ENCODE assay signal across 32 cellular contexts in the genomic region with DNA sequence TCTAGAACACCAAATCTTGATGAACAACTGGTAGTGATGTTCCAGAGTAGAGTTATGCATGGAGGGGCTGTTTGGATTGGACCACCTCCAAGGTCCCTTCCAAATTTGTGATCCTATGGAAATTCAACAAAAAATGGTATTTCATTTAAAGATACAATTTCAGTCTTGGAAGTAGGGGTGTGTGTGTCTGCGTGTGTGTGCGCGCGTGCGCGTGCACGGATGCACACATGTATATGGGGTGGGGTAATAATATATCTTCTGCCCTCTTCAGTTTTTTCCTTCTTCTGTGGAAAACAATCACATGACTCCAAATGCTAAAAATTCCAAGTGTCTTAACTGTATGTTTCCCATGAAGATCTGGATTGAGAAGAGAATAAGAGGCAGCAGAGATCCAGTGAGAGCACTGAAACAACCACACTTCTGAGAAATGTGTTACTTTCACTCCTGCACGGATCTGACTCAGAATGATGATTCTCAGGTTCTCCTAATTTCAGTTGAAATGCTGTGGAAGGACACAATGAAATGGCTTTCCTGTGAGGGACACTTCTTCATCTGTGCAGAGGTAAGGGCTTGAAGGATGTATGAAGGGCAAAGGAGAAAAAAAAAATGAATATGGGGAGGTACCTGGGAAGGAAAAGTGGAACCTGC. TPM values are rescaled to one million over a fixed set of nuclear protein-coding genes. Genes with fewer than 3 reads are reported as not detected.
DNase-seq lines count a peak whose midpoint lies in the region; ATAC-seq, FAIRE-seq and TF ChIP-seq lines count a peak whose summit lies in the region.
"Had no signal": no experiment of that assay in that cellular context is flagged by ENCODE, and none has a peak within 500 bp of the region (broad histone marks: within the 10 kb centered on the region; RNA-seq: fewer than 3 reads in every experiment).

No MANE protein-coding gene starts in this region.

- peak overlapping the region; percentile 4 for H3K27ac Mint-ChIP-seq in activated CD8-positive, alpha-beta T cell treated with anti-CD3 and anti-CD28 coated beads for 36 hours
- no peak overlapping the region for H3K27ac Mint-ChIP-seq in activated CD8-positive, alpha-beta T cell treated with anti-CD3 and anti-CD28 coated beads, Interleukin-2, amount 10 ng/mL, durations not matched to agents 7 days and 5 days
- no peak overlapping the region for H3K27ac Mint-ChIP-seq in activated naive CD8-positive, alpha-beta T cell treated with anti-CD3 and anti-CD28 coated beads, Interleukin-2, amount 50 U/mL, for 24 hours
- H3K27ac Mint-ChIP-seq: naive B cell had no signal

- H3K4me3 Mint-ChIP-seq in activated CD8-positive, alpha-beta T cell treated with anti-CD3 and anti-CD28 coated beads for 36 hours = no peak overlapping the region
- H3K4me3 Mint-ChIP-seq in activated CD8-positive, alpha-beta T cell treated with anti-CD3 and anti-CD28 coated beads, Interleukin-2, amount 10 ng/mL, durations not matched to agents 7 days and 5 days = no peak overlapping the region
- peak overlapping the region; percentile 9 for H3K4me3 Mint-ChIP-seq in activated naive CD8-positive, alpha-beta T cell treated with anti-CD3 and anti-CD28 coated beads, Interleukin-2, amount 50 U/mL, for 24 hours
- H3K4me3 Mint-ChIP-seq: CD4-positive, CD25-positive, alpha-beta regulatory T cell; naive B cell had no signal

- TF ChIP-seq POLR2A in GM12891 (IDR thresholded peaks at IDR 0.05; ENCODE audit: low read depth, low read length) = no peak

- peak; percentile 77 for ATAC-seq in activated CD8-positive, alpha-beta T cell treated with anti-CD3 and anti-CD28 coated beads for 36 hours
- no peak for ATAC-seq in activated CD8-positive, alpha-beta T cell treated with anti-CD3 and anti-CD28 coated beads, Interleukin-2, amount 10 ng/mL, durations not matched to agents 7 days and 5 days
- ATAC-seq in HG02610 (IDR thresholded peaks at IDR 0.05; ENCODE audit: unreplicated experiment) = peak; percentile 58
- ATAC-seq in activated naive CD8-positive, alpha-beta T cell treated with anti-CD3 and anti-CD28 coated beads, Interleukin-2, amount 50 U/mL, for 24 hours = peak; percentile 82
- no peak for ATAC-seq in esophagus mucosa
- ATAC-seq: A549, gastroesophageal sphincter, lower lobe of right lung, right cardiac atrium, Right ventricle myocardium inferior had no signal

- intact Hi-C loops in activated CD8-positive, alpha-beta T cell treated with anti-CD3 and anti-CD28 coated beads for 36 hours (cut with micrococcal nuclease) = no loop called here
- intact Hi-C loops in head of caudate nucleus (cut with DNase I) = no loop called here

- H3K4me1 Mint-ChIP-seq in activated CD8-positive, alpha-beta T cell treated with anti-CD3 and anti-CD28 coated beads for 36 hours (ENCODE audit: low read depth) = peaks cover 40% of the 10 kb centered on the region
- H3K4me1 Mint-ChIP-seq in activated CD8-positive, alpha-beta T cell treated with anti-CD3 and anti-CD28 coated beads, Interleukin-2, amount 10 ng/mL, durations not matched to agents 7 days and 5 days (ENCODE audit: low read depth) = peaks cover 19% of the 10 kb centered on the region
- peaks cover 44% of the 10 kb centered on the region for H3K4me1 Mint-ChIP-seq in activated naive CD8-positive, alpha-beta T cell treated with anti-CD3 and anti-CD28 coated beads, Interleukin-2, amount 50 U/mL, for 24 hours
- H3K4me1 Mint-ChIP-seq: naive B cell had no signal

- DNase-seq in activated CD8-positive, alpha-beta T cell treated with anti-CD3 and anti-CD28 coated beads for 36 hours = no peak
- no peak for DNase-seq in activated CD8-positive, alpha-beta T cell treated with anti-CD3 and anti-CD28 coated beads, Interleukin-2, amount 10 ng/mL, durations not matched to agents 7 days and 5 days
- DNase-seq in GM12891 (ENCODE audit: insufficient read length, low spot score) (no peak), head of caudate nucleus (no peak), DMS153 treated with DMSO at 0.1 percent for 48 hours (lab: John Stamatoyannopoulos, UW; ENCODE audit: unreplicated experiment) (no peak)
- no peak for DNase-seq in activated naive CD8-positive, alpha-beta T cell treated with anti-CD3 and anti-CD28 coated beads, Interleukin-2, amount 50 U/mL, for 24 hours
- DNase-seq: activated CD4-positive, alpha-beta T cell treated with anti-CD3 and anti-CD28 coated beads, Interleukin-2, amount 50 U/mL, for 4 hours; Calu3; DND-41; GF-D8; hippocampal formation; Kasumi-1; lower lobe of right lung; midbrain; naive B cell; NCI-H1417; NCI-H2081; NCI-H345; NCI-H69; PC-9; right cardiac atrium; thyroid gland had no signal

- no peak for TF ChIP-seq CTCF in activated CD8-positive, alpha-beta T cell treated with anti-CD3 and anti-CD28 coated beads for 36 hours (IDR thresholded peaks at IDR 0.05)

- CTCF ChIA-PET in activated CD8-positive, alpha-beta T cell treated with anti-CD3 and anti-CD28 coated beads for 36 hours (lab: Charles Lee) = interaction anchor here (0.6 to 4.0 kb wide), 5 partner anchors 9 to 143 kb away, joined by 3 to 33 read pairs (median 13); no protein-coding TSS in a partner anchor
- CTCF ChIA-PET in activated CD8-positive, alpha-beta T cell treated with anti-CD3 and anti-CD28 coated beads, Interleukin-2, amount 10 ng/mL, durations not matched to agents 7 days and 5 days (lab: Charles Lee) = interaction anchor here (1.3 kb wide), 1 partner anchor 9 kb away, joined by 3 read pairs; no protein-coding TSS in a partner anchor

- H3K9me3 Mint-ChIP-seq in activated CD8-positive, alpha-beta T cell treated with anti-CD3 and anti-CD28 coated beads for 36 hours = no peaks in the 10 kb centered on the region
- H3K9me3 Mint-ChIP-seq in activated CD8-positive, alpha-beta T cell treated with anti-CD3 and anti-CD28 coated beads, Interleukin-2, amount 10 ng/mL, durations not matched to agents 7 days and 5 days (ENCODE audit: insufficient read depth) = no peaks in the 10 kb centered on the region
- H3K9me3 Mint-ChIP-seq in activated naive CD8-positive, alpha-beta T cell treated with anti-CD3 and anti-CD28 coated beads, Interleukin-2, amount 50 U/mL, for 24 hours = no peaks in the 10 kb centered on the region
- H3K9me3 Mint-ChIP-seq: naive B cell had no signal

- POLR2A ChIA-PET in activated CD8-positive, alpha-beta T cell treated with anti-CD3 and anti-CD28 coated beads for 36 hours (lab: Charles Lee) = interaction anchor here (0.7 to 1.5 kb wide), 2 partner anchors 23 to 25 kb away, joined by 3 read pairs; no protein-coding TSS in a partner anchor
- POLR2A ChIA-PET in activated CD8-positive, alpha-beta T cell treated with anti-CD3 and anti-CD28 coated beads, Interleukin-2, amount 10 ng/mL, durations not matched to agents 7 days and 5 days (lab: Charles Lee) = interaction anchor here (0.6 kb wide), 1 partner anchor 42 kb away, joined by 4 read pairs; no protein-coding TSS in a partner anchor

- peaks cover 18% of the 10 kb centered on the region for H3K27me3 Mint-ChIP-seq in activated CD8-positive, alpha-beta T cell treated with anti-CD3 and anti-CD28 coated beads for 36 hours
- peaks cover 41% of the 10 kb centered on the region for H3K27me3 Mint-ChIP-seq in activated CD8-positive, alpha-beta T cell treated with anti-CD3 and anti-CD28 coated beads, Interleukin-2, amount 10 ng/mL, durations not matched to agents 7 days and 5 days (ENCODE audit: low read depth)
- peaks cover 32% of the 10 kb centered on the region for H3K27me3 Mint-ChIP-seq in activated naive CD8-positive, alpha-beta T cell treated with anti-CD3 and anti-CD28 coated beads, Interleukin-2, amount 50 U/mL, for 24 hours

- FAIRE-seq in GM12891 (lab: Jason Lieb, UNC) = peak; percentile 40
- FAIRE-seq: A549 had no signal

- no peaks in the 10 kb centered on the region for H3K36me3 Mint-ChIP-seq in activated CD8-positive, alpha-beta T cell treated with anti-CD3 and anti-CD28 coated beads for 36 hours (ENCODE audit: low read depth)
- peaks cover 5% of the 10 kb centered on the region for H3K36me3 Mint-ChIP-seq in activated CD8-positive, alpha-beta T cell treated with anti-CD3 and anti-CD28 coated beads, Interleukin-2, amount 10 ng/mL, durations not matched to agents 7 days and 5 days (ENCODE audit: low read depth)
- H3K36me3 Mint-ChIP-seq in activated naive CD8-positive, alpha-beta T cell treated with anti-CD3 and anti-CD28 coated beads, Interleukin-2, amount 50 U/mL, for 24 hours (ENCODE audit: low read depth) = no peaks in the 10 kb centered on the region
- H3K36me3 Mint-ChIP-seq: CD4-positive, CD25-positive, alpha-beta regulatory T cell; naive B cell had no signal

TF ChIP-seq in GM12891, 5 proteins besides CTCF, POLR2A, EP300 and RAD21:
- no peak for TF ChIP-seq POU2F2 (IDR thresholded peaks at IDR 0.05; ENCODE audit: low read depth, low read length)
- no peak for TF ChIP-seq PAX5 (IDR thresholded peaks at IDR 0.05; ENCODE audit: insufficient read depth, low read length, severe bottlenecking)
- TF ChIP-seq POLR2AphosphoS5 (IDR thresholded peaks at IDR 0.05; ENCODE audit: low read depth, low read length) = no peak
- TF ChIP-seq SPI1 (IDR thresholded peaks at IDR 0.05; ENCODE audit: low read depth, low read length) = no peak
- no peak for TF ChIP-seq TAF1 (IDR thresholded peaks at IDR 0.05; ENCODE audit: low read depth, low read length)

RNA-seq across cellular contexts. Expression of a gene that starts 10.6 kb away (rescaled TPM):
- under 1 TPM; 0.76 to 0.86 TPM for total RNA-seq in activated CD8-positive, alpha-beta T cell treated with anti-CD3 and anti-CD28 coated beads for 36 hours
- total RNA-seq in activated CD8-positive, alpha-beta T cell treated with anti-CD3 and anti-CD28 coated beads, Interleukin-2, amount 10 ng/mL, durations not matched to agents 7 days and 5 days = not detected
- not detected for polyA plus RNA-seq in GM12891 (2012; ENCODE audit: low read depth, missing spikeins)
- 0.20 TPM for total RNA-seq in esophagus mucosa
- total RNA-seq: ascending aorta, Calu3, gastroesophageal sphincter, lower lobe of right lung, PC-9, posterior vena cava, right cardiac atrium, Right ventricle myocardium inferior, smooth muscle cell, thyroid gland, vagina had no signal
- polyA plus RNA-seq: A549, right cardiac atrium, smooth muscle cell had no signal

RNA-seq across cellular contexts. Expression of a gene that starts 29.7 kb away (rescaled TPM):
- 100 to 1,000 TPM; 291 to 293 TPM for total RNA-seq in activated CD8-positive, alpha-beta T cell treated with anti-CD3 and anti-CD28 coated beads for 36 hours
- 100 to 1,000 TPM; 217 to 220 TPM for total RNA-seq in activated CD8-positive, alpha-beta T cell treated with anti-CD3 and anti-CD28 coated beads, Interleukin-2, amount 10 ng/mL, durations not matched to agents 7 days and 5 days
- 107 TPM for polyA plus RNA-seq in GM12891 (2012; ENCODE audit: low read depth, missing spikeins)
- 30.3 TPM for total RNA-seq in esophagus mucosa

Comparison
In these comparisons a context has a peak if more than half of its experiments do, and no peak if none do; other contexts are left out.
1. ATAC-seq: peak in activated CD8-positive, alpha-beta T cell treated with anti-CD3 and anti-CD28 coated beads for 36 hours (single experiment), HG02610 (single experiment) and activated naive CD8-positive, alpha-beta T cell treated with anti-CD3 and anti-CD28 coated beads, Interleukin-2, amount 50 U/mL, for 24 hours (single experiment); none in activated CD8-positive, alpha-beta T cell treated with anti-CD3 and anti-CD28 coated beads, Interleukin-2, amount 10 ng/mL, durations not matched to agents 7 days and 5 days (single experiment) and esophagus mucosa (single experiment).